In genomic region chr19:38163419-38164290, GRCh38 we compare ENCODE assay signal across 16 cellular contexts.
"Had no signal": no experiment of that assay in that cellular context is flagged by ENCODE, and none has a peak within 500 bp of the region (broad histone marks: within the 10 kb centered on the region; RNA-seq: fewer than 3 reads in every experiment).

No MANE protein-coding gene starts in this region.

- H3K4me1 Mint-ChIP-seq: naive thymus-derived CD4-positive, alpha-beta T cell had no signal

- H3K27me3 Mint-ChIP-seq: naive thymus-derived CD4-positive, alpha-beta T cell had no signal

- ATAC-seq: esophagus mucosa; heart right ventricle; naive thymus-derived CD4-positive, alpha-beta T cell; sciatic nerve had no signal

- H3K27me3 ChIP-seq: dorsolateral prefrontal cortex, heart right ventricle, tibial artery, upper lobe of left lung, uterus had no signal

- DNase-seq: cortex of kidney; dorsolateral prefrontal cortex; effector CD8-positive, alpha-beta T cell; heart right ventricle; hypothalamus; kidney glomerular epithelial cell; naive thymus-derived CD4-positive, alpha-beta T cell; posterior cingulate gyrus; stimulated activated CD4-positive, alpha-beta T cell treated with anti-CD3 and anti-CD28 coated beads, Interleukin-2, amount 100 ng/mL, for 24 hours; stimulated activated CD4-positive, alpha-beta T cell treated with anti-CD3 and anti-CD28 coated beads, Interleukin-4, amount 100 ng/mL, for 4 hours; stimulated activated naive CD4-positive, alpha-beta T cell treated with Interleukin-2 at 50 U/mL for 16 hours; tibial artery; upper lobe of left lung; uterus had no signal

- H3K27ac ChIP-seq: dorsolateral prefrontal cortex, heart right ventricle, tibial artery, upper lobe of left lung, uterus had no signal

- H3K4me3 ChIP-seq: dorsolateral prefrontal cortex, heart right ventricle, tibial artery, upper lobe of left lung, uterus had no signal

- H3K27ac Mint-ChIP-seq: naive thymus-derived CD4-positive, alpha-beta T cell had no signal

- H3K4me1 ChIP-seq: heart right ventricle, tibial artery, upper lobe of left lung, uterus had no signal

- H3K36me3 ChIP-seq: uterus had no signal
